In genomic region chr10:130659528-130659927, GRCh38 we compare ENCODE assay signal across 9 cellular contexts.
"Had no signal": no experiment of that assay in that cellular context is flagged by ENCODE, and none has a peak within 500 bp of the region (broad histone marks: within the 10 kb centered on the region; RNA-seq: fewer than 3 reads in every experiment).

No MANE protein-coding gene starts in this region.

- H3K27ac Mint-ChIP-seq: HFFc6, IgD-negative memory B cell had no signal

- H3K4me3 ChIP-seq: GM23248, HAP-1 had no signal

- H3K36me3 Mint-ChIP-seq: IgD-negative memory B cell had no signal

- H3K4me1 ChIP-seq: HAP-1 had no signal

- H3K27ac ChIP-seq: GM23248, HL-60 had no signal

- H3K4me1 Mint-ChIP-seq: IgD-negative memory B cell had no signal

- ATAC-seq: HCT116, HepG2 had no signal

- H3K36me3 ChIP-seq: HAP-1 had no signal

- H3K27me3 Mint-ChIP-seq: IgD-negative memory B cell had no signal

- H3K9me3 ChIP-seq: HAP-1 had no signal

- DNase-seq: GM23248, GOT3, H7, HFFc6 had no signal

- H3K4me3 Mint-ChIP-seq: HFFc6, IgD-negative memory B cell had no signal
